ENCODE assay signal across 8 cellular contexts in the genomic region with DNA sequence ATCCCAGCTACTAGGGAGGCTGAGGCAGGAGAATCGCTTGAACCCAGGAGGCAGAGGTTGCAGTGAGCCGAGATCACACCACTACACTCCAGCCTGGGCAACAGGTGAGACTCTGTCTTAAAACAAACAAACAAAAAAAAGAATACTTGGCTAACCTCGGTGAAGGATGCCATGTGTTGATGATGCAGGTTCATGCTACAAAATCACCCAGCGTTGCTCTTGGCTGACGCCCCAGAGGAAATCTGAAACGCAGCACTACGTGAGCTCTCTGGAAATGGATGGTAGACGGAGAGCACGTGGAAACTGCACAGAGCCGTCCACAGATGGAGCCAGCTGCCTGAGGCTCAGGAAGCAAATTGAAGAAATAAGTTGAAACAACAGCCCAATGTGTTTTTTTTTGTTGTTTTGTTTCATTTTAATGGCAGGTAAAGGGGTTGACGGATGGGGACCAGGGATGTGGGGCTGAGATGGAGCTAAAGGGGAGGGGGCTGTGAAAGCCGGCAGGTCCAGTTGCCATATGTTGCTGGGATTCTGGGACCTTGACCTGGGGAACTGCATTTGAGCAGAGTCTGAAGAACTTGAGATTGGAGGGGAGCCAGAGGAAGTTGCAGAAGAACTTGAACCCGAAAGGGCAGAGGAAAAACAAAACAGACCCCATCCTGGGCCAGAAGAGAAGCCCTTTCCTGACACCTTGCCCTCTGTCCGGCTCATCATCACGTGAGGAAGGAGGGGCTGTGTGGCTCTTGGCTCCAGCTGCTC. TPM values are rescaled to one million over a fixed set of nuclear protein-coding genes. Genes with fewer than 3 reads are reported as not detected.
DNase-seq lines count a peak whose midpoint lies in the region; ATAC-seq and TF ChIP-seq lines count a peak whose summit lies in the region.

No MANE protein-coding gene starts in this region.

- H3K4me3 ChIP-seq in SU-DHL-6 (ENCODE audit: insufficient read depth, low read length, poor library complexity, severe bottlenecking) (no peak overlapping the region), fibroblast of villous mesenchyme (ENCODE audit: low read depth, low read length) (no peak overlapping the region), retinal pigment epithelial cell (ENCODE audit: low read length) (no peak overlapping the region)

- DNase-seq in AG08395 (ENCODE audit: low spot score), result peak; percentile 70
- peak; percentile 86 for DNase-seq in fibroblast of villous mesenchyme (ENCODE audit: low read depth)
- DNase-seq in retinal pigment epithelial cell (ENCODE audit: low read depth), result no peak

- no peaks in the 10 kb centered on the region for H3K27me3 ChIP-seq in SU-DHL-6 (ENCODE audit: low read length)

- H3K9me3 ChIP-seq in SU-DHL-6 (ENCODE audit: insufficient read depth, low read length), result no peaks in the 10 kb centered on the region

- no peak overlapping the region for H3K9ac ChIP-seq in SU-DHL-6 (ENCODE audit: low read length)

- H3K4me2 ChIP-seq in SU-DHL-6 (ENCODE audit: low read depth, low read length, poor library complexity, severe bottlenecking), result no peak overlapping the region

- no peaks in the 10 kb centered on the region for H3K79me2 ChIP-seq in SU-DHL-6 (ENCODE audit: insufficient read depth, low read length)

- H3K9me2 ChIP-seq in SU-DHL-6 (replicated peaks; ENCODE audit: insufficient read depth, low read length), result no peaks in the 10 kb centered on the region

- H3K36me3 ChIP-seq in SU-DHL-6 (ENCODE audit: low read length), result no peaks in the 10 kb centered on the region

- no peaks in the 10 kb centered on the region for H4K20me1 ChIP-seq in SU-DHL-6 (ENCODE audit: low read depth, low read length)

- ATAC-seq in HG03571 (IDR thresholded peaks at IDR 0.05; ENCODE audit: unreplicated experiment), result peak; percentile 66
- ATAC-seq in GM21619 (IDR thresholded peaks at IDR 0.05; ENCODE audit: unreplicated experiment), result no peak
- no peak for ATAC-seq in GM19463 (IDR thresholded peaks at IDR 0.05; ENCODE audit: unreplicated experiment)

- TF ChIP-seq CTCF in GM12873 (IDR thresholded peaks at IDR 0.05; ENCODE audit: insufficient read depth, low read depth, low read length, missing control alignments) (peak; percentile 45), SU-DHL-6 (IDR thresholded peaks at IDR 0.05; ENCODE audit: insufficient read depth, low read length, poor library complexity, severe bottlenecking) (no peak), fibroblast of villous mesenchyme (IDR thresholded peaks at IDR 0.05; ENCODE audit: insufficient read depth, low read depth, low read length) (peak; percentile 33), retinal pigment epithelial cell (conservative IDR thresholded peaks at IDR 0.05; ENCODE audit: low read depth, low read length) (peak; percentile 49)

- peak overlapping the region; percentile 14 for H2AFZ ChIP-seq in SU-DHL-6 (ENCODE audit: low read depth, low read length, severe bottlenecking)

- no peaks in the 10 kb centered on the region for H3F3A ChIP-seq in SU-DHL-6 (ENCODE audit: insufficient read depth)

- no peak overlapping the region for H3K27ac ChIP-seq in SU-DHL-6 (ENCODE audit: low read depth, low read length)

RNA-seq across cellular contexts. Expression of gene MANBAL, which starts 12.8 kb away (rescaled TPM):
- 15.1 and 17.1 TPM in 2 replicates for total RNA-seq in fibroblast of villous mesenchyme

RNA-seq across cellular contexts. Expression of gene GHRH, which starts 15.1 kb away (rescaled TPM):
- total RNA-seq in fibroblast of villous mesenchyme, result not detected in 2 replicates
